8 cellular contexts compared by ENCODE assay signal in the genomic region with DNA sequence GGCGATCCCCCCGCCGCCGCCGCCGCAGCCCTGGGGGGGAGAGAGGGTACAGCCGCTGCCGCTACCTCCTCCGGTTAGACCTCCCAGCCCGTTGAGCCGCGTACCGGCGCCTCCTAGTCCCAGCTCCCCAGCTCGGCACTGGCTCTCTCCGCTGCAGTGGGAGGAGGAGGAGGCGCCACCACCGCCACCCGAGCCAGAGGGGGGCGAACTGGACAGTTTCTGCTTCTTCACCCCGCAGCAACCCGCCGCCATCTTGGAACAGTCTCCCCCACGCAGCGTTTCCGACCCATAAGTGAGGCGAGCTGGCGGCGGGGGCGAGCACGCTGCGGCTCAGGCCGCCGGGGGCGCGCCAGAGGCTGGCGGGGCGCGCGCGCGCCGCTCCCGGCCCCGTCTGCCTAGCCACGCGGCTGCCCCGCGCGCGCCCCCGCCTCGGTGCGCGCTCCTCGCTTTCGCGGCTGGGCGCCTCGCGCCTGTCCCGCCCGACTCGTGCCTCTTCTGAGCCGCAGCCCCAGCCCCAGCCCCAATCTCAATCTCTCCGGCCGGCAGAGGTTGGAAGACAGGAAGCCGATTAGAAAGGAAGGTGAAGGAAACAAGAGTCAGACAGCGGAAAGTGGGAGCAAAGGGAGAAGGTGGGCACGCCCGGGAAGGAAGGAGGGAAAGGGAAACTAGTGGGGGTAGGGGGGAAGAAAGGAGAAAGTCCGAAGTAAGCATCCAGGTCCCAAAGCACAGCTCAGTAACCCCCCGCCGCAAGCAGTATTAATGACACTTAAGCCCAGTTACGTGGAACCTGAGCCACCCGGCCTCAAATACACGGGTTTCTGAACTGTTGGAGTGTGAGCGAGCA. TPM values are rescaled to one million over a fixed set of nuclear protein-coding genes. Genes with fewer than 3 reads are reported as not detected.
DNase-seq lines count a peak whose midpoint lies in the region; ATAC-seq and TF ChIP-seq lines count a peak whose summit lies in the region.

Gene AMMECR1, minus strand, starts transcription at position 266 of the 844 bp plus-strand sequence. Its CDS starts 14 bp downstream, at position 252.

- peak within 1 kb of the TSS; percentile 77 for H3K4me3 ChIP-seq in choroid plexus epithelial cell (ENCODE audit: low read depth, low read length)

- intact Hi-C loops in left colon (cut with DNase I, micrococcal nuclease), result no loop called here

- TF ChIP-seq POLR2A in GM19099 (IDR thresholded peaks at IDR 0.05; ENCODE audit: extremely low read depth, insufficient read length, low read depth), result peak; percentile 87

- peak; percentile 82 for ATAC-seq in HG03354 (IDR thresholded peaks at IDR 0.05; ENCODE audit: poor library complexity, severe bottlenecking, unreplicated experiment)
- peak; percentile 91 for ATAC-seq in left colon

- TF ChIP-seq CTCF in choroid plexus epithelial cell (conservative IDR thresholded peaks at IDR 0.05; ENCODE audit: low read depth, low read length), result no peak

- DNase-seq in AG20443 (ENCODE audit: low spot score) (peak; percentile 92), NCI-H446 treated with DMSO at 0.1 percent for 48 hours (lab: John Stamatoyannopoulos, UW) (peak; percentile 60), choroid plexus epithelial cell (ENCODE audit: low read depth) (peak; percentile 78), left colon (peak; percentile 65 to 80)
- peak; percentile 47 to 64 for DNase-seq in activated CD4-positive, alpha-beta T cell treated with anti-CD3 and anti-CD28 coated beads for 24 hours (ENCODE audit: low read depth in 2 of 2)
- DNase-seq in stimulated activated CD4-positive, alpha-beta T cell treated with anti-CD3 and anti-CD28 coated beads, Interleukin-1b, Interleukin-23, amount 100 ng/mL, for 24 hours (ENCODE audit: low read depth in 4 of 4, low spot score in 1 of 4), result peak; percentile 42 to 60 (median 54)

RNA-seq across cellular contexts. Expression of gene AMMECR1, which starts in this region (rescaled TPM):
- total RNA-seq in left colon, result 1 to 10 TPM; 7.5 to 9.7 TPM

Comparison
In these comparisons a context has a peak if more than half of its experiments do, and no peak if none do; other contexts are left out.
1. Peak in every context shown above with its lines: DNase-seq, ATAC-seq and H3K4me3 ChIP-seq.